2 cellular contexts compared by ENCODE assay signal in genomic region chr19:47572635-47573034, GRCh38.
TF ChIP-seq lines count a peak whose summit lies in the region.

No MANE protein-coding gene starts in this region.

TF ChIP-seq in HepG2, 621 proteins besides CTCF, POLR2A, EP300 and RAD21:
- TF ChIP-seq, protein P1, sequence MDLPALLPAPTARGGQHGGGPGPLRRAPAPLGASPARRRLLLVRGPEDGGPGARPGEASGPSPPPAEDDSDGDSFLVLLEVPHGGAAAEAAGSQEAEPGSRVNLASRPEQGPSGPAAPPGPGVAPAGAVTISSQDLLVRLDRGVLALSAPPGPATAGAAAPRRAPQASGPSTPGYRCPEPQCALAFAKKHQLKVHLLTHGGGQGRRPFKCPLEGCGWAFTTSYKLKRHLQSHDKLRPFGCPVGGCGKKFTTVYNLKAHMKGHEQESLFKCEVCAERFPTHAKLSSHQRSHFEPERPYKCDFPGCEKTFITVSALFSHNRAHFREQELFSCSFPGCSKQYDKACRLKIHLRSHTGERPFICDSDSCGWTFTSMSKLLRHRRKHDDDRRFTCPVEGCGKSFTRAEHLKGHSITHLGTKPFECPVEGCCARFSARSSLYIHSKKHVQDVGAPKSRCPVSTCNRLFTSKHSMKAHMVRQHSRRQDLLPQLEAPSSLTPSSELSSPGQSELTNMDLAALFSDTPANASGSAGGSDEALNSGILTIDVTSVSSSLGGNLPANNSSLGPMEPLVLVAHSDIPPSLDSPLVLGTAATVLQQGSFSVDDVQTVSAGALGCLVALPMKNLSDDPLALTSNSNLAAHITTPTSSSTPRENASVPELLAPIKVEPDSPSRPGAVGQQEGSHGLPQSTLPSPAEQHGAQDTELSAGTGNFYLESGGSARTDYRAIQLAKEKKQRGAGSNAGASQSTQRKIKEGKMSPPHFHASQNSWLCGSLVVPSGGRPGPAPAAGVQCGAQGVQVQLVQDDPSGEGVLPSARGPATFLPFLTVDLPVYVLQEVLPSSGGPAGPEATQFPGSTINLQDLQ (CRISPR knock-in tag; IDR thresholded peaks at IDR 0.05): no peak
- TF ChIP-seq ZNF850 (CRISPR knock-in tag; conservative IDR thresholded peaks at IDR 0.05): no peak
- TF ChIP-seq, protein P2, sequence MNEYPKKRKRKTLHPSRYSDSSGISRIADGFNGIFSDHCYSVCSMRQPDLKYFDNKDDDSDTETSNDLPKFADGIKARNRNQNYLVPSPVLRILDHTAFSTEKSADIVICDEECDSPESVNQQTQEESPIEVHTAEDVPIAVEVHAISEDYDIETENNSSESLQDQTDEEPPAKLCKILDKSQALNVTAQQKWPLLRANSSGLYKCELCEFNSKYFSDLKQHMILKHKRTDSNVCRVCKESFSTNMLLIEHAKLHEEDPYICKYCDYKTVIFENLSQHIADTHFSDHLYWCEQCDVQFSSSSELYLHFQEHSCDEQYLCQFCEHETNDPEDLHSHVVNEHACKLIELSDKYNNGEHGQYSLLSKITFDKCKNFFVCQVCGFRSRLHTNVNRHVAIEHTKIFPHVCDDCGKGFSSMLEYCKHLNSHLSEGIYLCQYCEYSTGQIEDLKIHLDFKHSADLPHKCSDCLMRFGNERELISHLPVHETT (CRISPR knock-in tag; conservative IDR thresholded peaks at IDR 0.05): no peak
- TF ChIP-seq HNF4G (IDR thresholded peaks at IDR 0.05; ENCODE audit: borderline replicate concordance, low read depth, low read length): no peak
- TF ChIP-seq HNF4G (CRISPR knock-in tag; IDR thresholded peaks at IDR 0.05; ENCODE audit: borderline replicate concordance, low read depth): no peak
- TF ChIP-seq PAWR (CRISPR knock-in tag; IDR thresholded peaks at IDR 0.05; ENCODE audit: borderline replicate concordance): no peak
- TF ChIP-seq ZNF878 (CRISPR knock-in tag; IDR thresholded peaks at IDR 0.05): no peak
- TF ChIP-seq DNMT1 (CRISPR knock-in tag; IDR thresholded peaks at IDR 0.05): no peak
- no peak for TF ChIP-seq PRMT3 (CRISPR knock-in tag; IDR thresholded peaks at IDR 0.05; ENCODE audit: borderline replicate concordance, low read depth)
- no peak for TF ChIP-seq TRIM24 (CRISPR knock-in tag; IDR thresholded peaks at IDR 0.05)
- no peak for TF ChIP-seq ZNF33B (CRISPR knock-in tag; IDR thresholded peaks at IDR 0.05)
- no peak for TF ChIP-seq KMT2B (CRISPR knock-in tag; IDR thresholded peaks at IDR 0.05)
- no peak for TF ChIP-seq MTA3 (CRISPR knock-in tag; IDR thresholded peaks at IDR 0.05)
- TF ChIP-seq ZBTB14 (CRISPR knock-in tag; IDR thresholded peaks at IDR 0.05): no peak

TF ChIP-seq in SK-N-SH, 30 proteins besides CTCF, POLR2A, EP300 and RAD21:
- TF ChIP-seq NFIC (IDR thresholded peaks at IDR 0.05; ENCODE audit: borderline replicate concordance) (no peak), MXI1 (IDR thresholded peaks at IDR 0.05; ENCODE audit: low read depth, low read length) (no peak), TCF12 (IDR thresholded peaks at IDR 0.05) (no peak), ELF1 (IDR thresholded peaks at IDR 0.05) (no peak), POLR2AphosphoS5 (IDR thresholded peaks at IDR 0.05; ENCODE audit: low read depth, low read length) (no peak), NRF1 (IDR thresholded peaks at IDR 0.05; ENCODE audit: low read depth, low read length) (no peak)
- TF ChIP-seq, protein P3, sequence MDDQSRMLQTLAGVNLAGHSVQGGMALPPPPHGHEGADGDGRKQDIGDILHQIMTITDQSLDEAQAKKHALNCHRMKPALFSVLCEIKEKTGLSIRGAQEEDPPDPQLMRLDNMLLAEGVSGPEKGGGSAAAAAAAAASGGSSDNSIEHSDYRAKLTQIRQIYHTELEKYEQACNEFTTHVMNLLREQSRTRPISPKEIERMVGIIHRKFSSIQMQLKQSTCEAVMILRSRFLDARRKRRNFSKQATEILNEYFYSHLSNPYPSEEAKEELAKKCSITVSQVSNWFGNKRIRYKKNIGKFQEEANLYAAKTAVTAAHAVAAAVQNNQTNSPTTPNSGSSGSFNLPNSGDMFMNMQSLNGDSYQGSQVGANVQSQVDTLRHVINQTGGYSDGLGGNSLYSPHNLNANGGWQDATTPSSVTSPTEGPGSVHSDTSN (IDR thresholded peaks at IDR 0.05): no peak
